ENCODE assay signal across 2 cellular contexts in genomic region chr16:3115011-3115410, GRCh38.
TF ChIP-seq lines count a peak whose summit lies in the region.

No MANE protein-coding gene starts in this region.

TF ChIP-seq in GM23338, 12 proteins besides CTCF, POLR2A, EP300 and RAD21:
- TF ChIP-seq ZNF462 (CRISPR knock-in tag; IDR thresholded peaks at IDR 0.05) (no peak), NANOG (IDR thresholded peaks at IDR 0.05; ENCODE audit: borderline replicate concordance) (no peak), ETS1 (IDR thresholded peaks at IDR 0.05) (no peak), JUNB (IDR thresholded peaks at IDR 0.05; ENCODE audit: unreplicated experiment) (no peak), ZNF114 (CRISPR knock-in tag; IDR thresholded peaks at IDR 0.05) (no peak), POLR2AphosphoS5 (IDR thresholded peaks at IDR 0.05; ENCODE audit: low read depth) (no peak), STAT1 (IDR thresholded peaks at IDR 0.05; ENCODE audit: unreplicated experiment) (no peak), REST (IDR thresholded peaks at IDR 0.05; ENCODE audit: unreplicated experiment) (no peak), ZNF331 (CRISPR knock-in tag; IDR thresholded peaks at IDR 0.05; ENCODE audit: low read depth) (no peak), CREB1 (CRISPR knock-in tag; IDR thresholded peaks at IDR 0.05; ENCODE audit: low read depth) (no peak), EZH2phosphoT487 (IDR thresholded peaks at IDR 0.05; ENCODE audit: unreplicated experiment) (no peak), EZH2 (IDR thresholded peaks at IDR 0.05; ENCODE audit: low read depth, unreplicated experiment) (no peak)
TF ChIP-seq in GM23338: peak in this region for 0.

TF ChIP-seq in WTC11, 78 proteins besides CTCF, POLR2A, EP300 and RAD21:
- TF ChIP-seq ATF2 (CRISPR knock-in tag; IDR thresholded peaks at IDR 0.05; ENCODE audit: borderline replicate concordance, low read depth) (no peak), ZMAT4 (CRISPR knock-in tag; IDR thresholded peaks at IDR 0.05) (no peak), MYBL2 (CRISPR knock-in tag; IDR thresholded peaks at IDR 0.05) (no peak), FOXK1 (CRISPR knock-in tag; IDR thresholded peaks at IDR 0.05) (no peak), SMAD4 (CRISPR knock-in tag; IDR thresholded peaks at IDR 0.05) (no peak), ZNF532 (CRISPR knock-in tag; IDR thresholded peaks at IDR 0.05; ENCODE audit: borderline replicate concordance) (no peak), ERG (CRISPR knock-in tag; IDR thresholded peaks at IDR 0.05) (no peak), ZNF425 (CRISPR knock-in tag; conservative IDR thresholded peaks at IDR 0.05) (no peak), ZNF416 (CRISPR knock-in tag; IDR thresholded peaks at IDR 0.05) (no peak), TP53 (CRISPR knock-in tag; IDR thresholded peaks at IDR 0.05) (no peak), ZNF232 (CRISPR knock-in tag; IDR thresholded peaks at IDR 0.05) (no peak)
